8 cellular contexts compared by ENCODE assay signal in the genomic region with DNA sequence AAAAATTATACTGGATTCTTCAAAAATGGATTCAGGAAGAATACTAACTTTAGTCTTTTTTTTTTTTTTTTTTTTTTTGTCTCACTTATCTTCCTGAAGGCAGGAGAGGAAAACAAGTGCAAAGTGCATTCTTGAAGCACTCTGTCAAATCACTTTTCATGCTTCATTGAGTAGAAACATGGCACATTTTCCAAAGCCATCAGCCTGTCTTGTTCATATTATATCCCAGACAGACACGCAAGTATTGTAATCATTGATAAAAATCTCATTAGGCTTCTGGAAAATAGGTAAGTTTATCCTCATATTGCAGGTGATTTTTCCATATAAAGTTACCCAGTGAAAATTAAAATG. TPM values are rescaled to one million over a fixed set of nuclear protein-coding genes. Genes with fewer than 3 reads are reported as not detected.
A peak's percentile ranks its signal among the peaks of the same experiment; 100 is the strongest.
DNase-seq lines count a peak whose midpoint lies in the region; ATAC-seq and TF ChIP-seq lines count a peak whose summit lies in the region.

No MANE protein-coding gene starts in this region.

- H3K4me3 ChIP-seq in OCI-LY1 (ENCODE audit: low read depth, low read length, poor library complexity, severe bottlenecking) = peak overlapping the region; percentile 84
- H3K4me3 ChIP-seq in endocrine pancreas (ENCODE audit: control insufficient read depth, insufficient read depth, low read length) = peak overlapping the region; percentile 80
- peak overlapping the region; percentile 68 for H3K4me3 ChIP-seq in neural progenitor cell
- peak overlapping the region in 3 of 10 donors; percentile 69 to 76 (median 75) for H3K4me3 ChIP-seq in heart right ventricle

- H3K9me3 Mint-ChIP-seq in neural progenitor cell = peaks cover 15% of the 10 kb centered on the region

- H3K4me2 ChIP-seq in OCI-LY1 (ENCODE audit: low read length) = peak overlapping the region; percentile 92; the same call in 1 of the 2 replicates
- peak overlapping the region; percentile 86 for H3K4me2 ChIP-seq in neural progenitor cell

- H3K79me2 ChIP-seq in OCI-LY1 (ENCODE audit: insufficient read depth, low read length) = no peaks in the 10 kb centered on the region
- H3K79me2 ChIP-seq in neural progenitor cell (ENCODE audit: low read depth) = peaks cover 13% of the 10 kb centered on the region

- TF ChIP-seq CTCF in OCI-LY1 (IDR thresholded peaks at IDR 0.05; ENCODE audit: low read length) = no peak
- TF ChIP-seq CTCF in neural progenitor cell (IDR thresholded peaks at IDR 0.05) = no peak
- TF ChIP-seq CTCF in heart right ventricle (IDR thresholded peaks at IDR 0.05) = no peak

- peaks cover 17% of the 10 kb centered on the region for H3K4me1 Mint-ChIP-seq in neural progenitor cell

- H3K9ac ChIP-seq in OCI-LY1 (ENCODE audit: low read length) (no peak overlapping the region), endocrine pancreas (ENCODE audit: control insufficient read depth, insufficient read depth, low read length) (no peak overlapping the region), neural progenitor cell (no peak overlapping the region)

- H3K27ac ChIP-seq in OCI-LY1 (ENCODE audit: low read depth, low read length, poor library complexity, severe bottlenecking) (no peak overlapping the region), neural progenitor cell (peak overlapping the region; percentile 16), heart right ventricle (no peak overlapping the region)

- H3K9me2 ChIP-seq in OCI-LY1 (ENCODE audit: low read depth, low read length) = no peaks in the 10 kb centered on the region

- peak; percentile 68 for DNase-seq in Caki2 (ENCODE audit: low read depth)
- DNase-seq in neural progenitor cell (ENCODE audit: low spot score) = no peak
- DNase-seq in OCI-M1 (lab: John Stamatoyannopoulos, UW) = no peak
- no peak for DNase-seq in heart right ventricle
- no peak for DNase-seq in NCI-H2227 (lab: John Stamatoyannopoulos, UW; ENCODE audit: unreplicated experiment)

- ATAC-seq in heart right ventricle (no peak), GM19035 (IDR thresholded peaks at IDR 0.05; ENCODE audit: unreplicated experiment) (no peak)

- H3K36me3 ChIP-seq in OCI-LY1 (ENCODE audit: insufficient read depth, low read length) = no peaks in the 10 kb centered on the region
- no peaks in the 10 kb centered on the region for H3K36me3 ChIP-seq in endocrine pancreas (ENCODE audit: control insufficient read depth, insufficient read depth, low read length)
- peaks cover 5% of the 10 kb centered on the region for H3K36me3 ChIP-seq in neural progenitor cell
- H3K36me3 ChIP-seq in heart right ventricle = peaks cover 0 to 9% (median 0%) of the 10 kb centered on the region in 9 donors

- H3K9me3 ChIP-seq in OCI-LY1 (ENCODE audit: low read length) = 0 out of 2 replicates have a peak, but pooled peaks cover 4% of the 10 kb centered on the region
- H3K9me3 ChIP-seq in endocrine pancreas (ENCODE audit: control insufficient read depth, low read length) = no peaks in the 10 kb centered on the region
- H3K9me3 ChIP-seq in neural progenitor cell (ENCODE audit: low read depth) = peaks cover 6% of the 10 kb centered on the region
- peaks cover 0 to 9% (median 0%) of the 10 kb centered on the region in 11 donors for H3K9me3 ChIP-seq in heart right ventricle

- H4K20me1 ChIP-seq in OCI-LY1 (ENCODE audit: insufficient read depth, low read length) (no peaks in the 10 kb centered on the region), neural progenitor cell (ENCODE audit: low read depth) (no peaks in the 10 kb centered on the region)

- peak overlapping the region; percentile 98 for H3K4me3 Mint-ChIP-seq in neural progenitor cell

- H3K4me1 ChIP-seq in OCI-LY1 (ENCODE audit: insufficient read depth, low read length, severe bottlenecking) (peaks cover 19% of the 10 kb centered on the region), endocrine pancreas (ENCODE audit: control insufficient read depth, insufficient read depth, low read length) (no peaks in the 10 kb centered on the region), neural progenitor cell (peaks cover 14% of the 10 kb centered on the region), heart right ventricle (peaks cover 3 to 31% (median 12%) of the 10 kb centered on the region in 9 donors)

- H3K27me3 ChIP-seq in OCI-LY1 (ENCODE audit: insufficient read depth, low read length) (no peaks in the 10 kb centered on the region), endocrine pancreas (ENCODE audit: control insufficient read depth, insufficient read depth, low read length) (no peaks in the 10 kb centered on the region), neural progenitor cell (no peaks in the 10 kb centered on the region), heart right ventricle (no peaks in the 10 kb centered on the region)

- H2AFZ ChIP-seq in OCI-LY1 (ENCODE audit: low read length) (no peak overlapping the region; the same call in 1 of the 2 replicates), neural progenitor cell (replicated peaks) (no peak overlapping the region)

- in situ Hi-C loops in Caki2 (cut with HindIII; ENCODE audit: low pct_unique_long_range_greater_than_20kb, low sequenced_read_pairs) = no loop called here

- no peak overlapping the region for H3K27ac Mint-ChIP-seq in neural progenitor cell

- H3K36me3 Mint-ChIP-seq in neural progenitor cell = peaks cover 13% of the 10 kb centered on the region

- intact Hi-C loops in heart right ventricle (cut with DNase I) = loop anchor here in 1 of 10 donors (2.0 kb wide), 1 partner anchor 191 kb away; no protein-coding TSS in a partner anchor

- peaks cover 7% of the 10 kb centered on the region for H3K27me3 Mint-ChIP-seq in neural progenitor cell (ENCODE audit: insufficient read depth, low read depth)

- WGBS in heart right ventricle, 2 donors = 79 to 97% methylated on average over 1 of the region's 1 CpG

- H3F3A ChIP-seq in OCI-LY1 (ENCODE audit: insufficient read depth, low read length) (no peaks in the 10 kb centered on the region), neural progenitor cell (ENCODE audit: low read depth) (peaks cover 23% of the 10 kb centered on the region)

RNA-seq across cellular contexts. Expression of a gene that starts 1.3 kb away (rescaled TPM):
- 2.4 TPM in 2 replicates for total RNA-seq in Caki2 (2014; rRNA removed; shearing (Covaris generic); ENCODE audit: low replicate concordance)
- total RNA-seq in neural progenitor cell (ENCODE audit: low replicate concordance) (5.9 and 7.7 TPM in 2 replicates), heart right ventricle (10 to 100 TPM in 1 of 10 donors, 1 to 10 TPM in 9; 3.3 to 13.3 (median 5.2) TPM)
- polyA plus RNA-seq in heart right ventricle = 1 to 10 TPM; 1.1 to 3.9 TPM
